Comparison of ENCODE assay signal across 8 cellular contexts in genomic region chr11:2531277-2531986, GRCh38.
DNase-seq lines count a peak whose midpoint lies in the region; ATAC-seq and TF ChIP-seq lines count a peak whose summit lies in the region.

No MANE protein-coding gene starts in this region.

- H3K4me3 Mint-ChIP-seq in nephron = no peak overlapping the region

- DNase-seq in A172 (ENCODE audit: low spot score) (peak; percentile 54), GM13977 (ENCODE audit: low spot score) (peak; percentile 85), NCI-H774 (lab: John Stamatoyannopoulos, UW) (peak; percentile 47), activated T-cell treated with anti-CD3 and anti-CD28 coated beads for 48 hours (ENCODE audit: low read depth) (peak; percentile 59), esophagus squamous epithelium (lab: John Stamatoyannopoulos, UW) (no peak)
- DNase-seq in stimulated activated naive CD4-positive, alpha-beta T cell treated with Interleukin-2 at 50 U/mL for 16 hours (lab: John Stamatoyannopoulos, UW) = peak; percentile 58

- H3K9me3 ChIP-seq in esophagus squamous epithelium = no peaks in the 10 kb centered on the region

- no peaks in the 10 kb centered on the region for H3K36me3 ChIP-seq in esophagus squamous epithelium

- H3K4me1 ChIP-seq in esophagus squamous epithelium = peaks cover 7 to 32% (median 10%) of the 10 kb centered on the region in 3 donors

- intact Hi-C loops in esophagus squamous epithelium (cut with DNase I) = loop anchor here (2.0 kb wide), 1 partner anchor 103 kb away; no protein-coding TSS in a partner anchor

- WGBS in esophagus squamous epithelium, 2 donors = 2 to 45% methylated on average over 8 to 12 of the region's 14 CpGs

- H3K36me3 Mint-ChIP-seq in nephron (ENCODE audit: low read depth) = no peaks in the 10 kb centered on the region

- in situ Hi-C loops in GM13977 (cut with MboI; ENCODE audit: low pct_unique_long_range_greater_than_20kb, low sequenced_read_pairs, unreplicated experiment) = loop anchor here (5.0 to 10.0 kb wide), 2 partner anchors 104 to 363 kb away; no protein-coding TSS in a partner anchor

- peaks cover 14% of the 10 kb centered on the region for H3K4me1 Mint-ChIP-seq in nephron

- TF ChIP-seq POLR2A in esophagus squamous epithelium (IDR thresholded peaks at IDR 0.05) = no peak

- no peak for ATAC-seq in GM21737 (IDR thresholded peaks at IDR 0.05; ENCODE audit: unreplicated experiment)

- peak overlapping the region in 1 of 3 experiments; percentile 41 for H3K27ac Mint-ChIP-seq in nephron

- peaks cover 0 to 8% (median 0%) of the 10 kb centered on the region in 4 donors for H3K27me3 ChIP-seq in esophagus squamous epithelium

- peaks cover 8% of the 10 kb centered on the region for H3K27me3 Mint-ChIP-seq in nephron (ENCODE audit: low read depth)

- no peak overlapping the region for H3K27ac ChIP-seq in esophagus squamous epithelium

- H3K9me3 Mint-ChIP-seq in nephron = no peaks in the 10 kb centered on the region

- H3K4me3 ChIP-seq in esophagus squamous epithelium = no peak overlapping the region

- TF ChIP-seq CTCF in GM13977 (IDR thresholded peaks at IDR 0.05; ENCODE audit: extremely low read depth, insufficient read depth, missing control alignments) = peak; percentile 96
- TF ChIP-seq CTCF in esophagus squamous epithelium (IDR thresholded peaks at IDR 0.05) = peak; percentile 95 to 99 (median 98)
- TF ChIP-seq CTCF in nephron (IDR thresholded peaks at IDR 0.05; ENCODE audit: unreplicated experiment in 3 of 3) = peak; percentile 93 to 96 (median 94)
